8 cellular contexts compared by ENCODE assay signal in the genomic region with DNA sequence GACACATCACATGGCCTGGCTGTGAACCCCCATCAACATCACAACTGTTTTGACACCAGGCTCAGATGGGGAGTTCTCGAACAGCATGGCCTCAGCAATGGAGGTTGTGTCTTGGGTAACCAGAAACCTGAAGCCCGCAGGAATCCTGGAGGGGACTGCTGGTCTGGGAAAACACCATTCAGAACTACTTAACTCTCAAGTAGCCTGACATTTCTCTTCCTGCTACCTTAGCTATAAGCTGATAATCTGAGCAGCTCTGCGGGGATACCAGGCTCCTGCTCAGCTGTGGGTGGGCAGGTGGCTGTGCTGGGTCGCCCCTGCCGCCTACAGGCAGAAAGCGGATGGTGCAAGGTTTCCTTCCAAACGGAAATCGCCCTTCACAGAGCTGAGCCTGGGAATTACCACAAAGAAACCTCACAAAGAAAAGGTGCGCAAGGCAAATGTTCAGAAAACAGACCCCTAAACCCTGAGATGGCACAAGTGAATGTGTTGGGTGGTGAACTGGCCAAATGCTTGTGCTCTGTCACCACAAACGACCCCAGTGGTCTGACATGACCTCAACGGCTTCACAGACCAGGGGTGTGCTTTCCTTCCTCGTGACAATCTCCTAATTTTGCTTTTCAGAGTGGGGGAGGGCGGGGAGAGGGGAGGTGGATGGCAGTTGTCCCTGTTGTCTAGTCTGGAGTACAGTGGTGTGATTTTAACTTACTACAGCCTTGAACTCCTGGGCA. TPM values are rescaled to one million over a fixed set of nuclear protein-coding genes. Genes with fewer than 3 reads are reported as not detected.
DNase-seq lines count a peak whose midpoint lies in the region; ATAC-seq lines count a peak whose summit lies in the region.

No MANE protein-coding gene starts in this region.

- no peak overlapping the region for H3K4me3 ChIP-seq in BLaER1 treated with 17β-estradiol and CSF1 and Interleukin-3, amounts not matched to agents 10 nM and 100 nM

- no peaks in the 10 kb centered on the region for H3K27me3 ChIP-seq in BLaER1 treated with 17β-estradiol and CSF1 and Interleukin-3, amounts not matched to agents 10 nM and 100 nM

- H3K4me2 ChIP-seq in BLaER1 treated with 17β-estradiol and CSF1 and Interleukin-3, amounts not matched to agents 10 nM and 100 nM = peak overlapping the region; percentile 2 to 78 (median 52); a peak in 18 of 22 replicates

- H3K27me3 Mint-ChIP-seq in activated CD4-positive, alpha-beta T cell treated with anti-CD3 and anti-CD28 coated beads, Interleukin-2, amount 10 ng/mL, durations not matched to agents 24 days and 14 days = no peaks in the 10 kb centered on the region

- H3K9me3 Mint-ChIP-seq in activated CD4-positive, alpha-beta T cell treated with anti-CD3 and anti-CD28 coated beads, Interleukin-2, amount 10 ng/mL, durations not matched to agents 24 days and 14 days = no peaks in the 10 kb centered on the region

- peaks cover 25% of the 10 kb centered on the region for H3K4me1 Mint-ChIP-seq in activated CD4-positive, alpha-beta T cell treated with anti-CD3 and anti-CD28 coated beads, Interleukin-2, amount 10 ng/mL, durations not matched to agents 24 days and 14 days

- H3K9me3 ChIP-seq in BLaER1 treated with 17β-estradiol and CSF1 and Interleukin-3, amounts not matched to agents 10 nM and 100 nM (replicated peaks in 1 of 11) = no peaks in the 10 kb centered on the region

- intact Hi-C loops in activated CD4-positive, alpha-beta T cell treated with anti-CD3 and anti-CD28 coated beads, Interleukin-2, amount 10 ng/mL, durations not matched to agents 24 days and 14 days (cut with micrococcal nuclease) = loop anchor here (1.0 kb wide), 1 partner anchor 257 kb away; a partner anchor contains a TSS

- H3K36me3 Mint-ChIP-seq in activated CD4-positive, alpha-beta T cell treated with anti-CD3 and anti-CD28 coated beads, Interleukin-2, amount 10 ng/mL, durations not matched to agents 24 days and 14 days (ENCODE audit: low read depth) = peaks cover 41% of the 10 kb centered on the region

- no peak overlapping the region for H3K4me3 Mint-ChIP-seq in activated CD4-positive, alpha-beta T cell treated with anti-CD3 and anti-CD28 coated beads, Interleukin-2, amount 10 ng/mL, durations not matched to agents 24 days and 14 days

- H3K4me1 ChIP-seq in BLaER1 treated with 17β-estradiol and CSF1 and Interleukin-3, amounts not matched to agents 10 nM and 100 nM = peaks cover 76 to 100% (median 96%) of the 10 kb centered on the region in 10 experiments

- H4K20me1 ChIP-seq in BLaER1 treated with 17β-estradiol and CSF1 and Interleukin-3, amounts not matched to agents 10 nM and 100 nM = peaks cover 3 to 79% (median 63%) of the 10 kb centered on the region in 11 experiments; a peak in 21 of 22 replicates

- peak overlapping the region in 9 of 11 experiments; percentile 0 to 56 (median 46); a peak in 15 of 22 replicates for H3K27ac ChIP-seq in BLaER1 treated with 17β-estradiol and CSF1 and Interleukin-3, amounts not matched to agents 10 nM and 100 nM

- H3K27ac Mint-ChIP-seq in activated CD4-positive, alpha-beta T cell treated with anti-CD3 and anti-CD28 coated beads, Interleukin-2, amount 10 ng/mL, durations not matched to agents 24 days and 14 days = peak overlapping the region; percentile 51

- peak overlapping the region in 6 of 11 experiments; percentile 10 to 58 (median 32); a peak in 8 of 22 replicates for H3K9ac ChIP-seq in BLaER1 treated with 17β-estradiol and CSF1 and Interleukin-3, amounts not matched to agents 10 nM and 100 nM

- peaks cover 33 to 45% (median 40%) of the 10 kb centered on the region in 11 experiments for H3K36me3 ChIP-seq in BLaER1 treated with 17β-estradiol and CSF1 and Interleukin-3, amounts not matched to agents 10 nM and 100 nM

- ATAC-seq in GM19023 (IDR thresholded peaks at IDR 0.05; ENCODE audit: unreplicated experiment) (peak; percentile 72), HG03135 (IDR thresholded peaks at IDR 0.05; ENCODE audit: unreplicated experiment) (peak; percentile 72)

- DNase-seq in NCI-H345 (lab: John Stamatoyannopoulos, UW) = peak; percentile 74
- peak; percentile 85 for DNase-seq in activated CD4-positive, alpha-beta T cell treated with anti-CD3 and anti-CD28 coated beads, Interleukin-2, amount 10 ng/mL, durations not matched to agents 24 days and 14 days
- peak; percentile 16 for DNase-seq in effector CD8-positive, alpha-beta T cell (lab: John Stamatoyannopoulos, UW)
- DNase-seq in midbrain (lab: John Stamatoyannopoulos, UW) = peak; percentile 70
- DNase-seq in stimulated activated CD8-positive, alpha-beta memory T cell treated with anti-CD3 and anti-CD28 coated beads, Interleukin-7, amount 100 ng/mL, for 1 hour (ENCODE audit: low read depth in 2 of 2) = peak; percentile 17 to 19

RNA-seq across cellular contexts. Expression of a gene that starts 29.5 kb away (rescaled TPM):
- total RNA-seq in activated CD4-positive, alpha-beta T cell treated with anti-CD3 and anti-CD28 coated beads, Interleukin-2, amount 10 ng/mL, durations not matched to agents 24 days and 14 days = 230 and 240 TPM in 2 replicates

RNA-seq across cellular contexts. Expression of a gene that starts 29.8 kb away (rescaled TPM):
- total RNA-seq in activated CD4-positive, alpha-beta T cell treated with anti-CD3 and anti-CD28 coated beads, Interleukin-2, amount 10 ng/mL, durations not matched to agents 24 days and 14 days = 32.7 and 34.3 TPM in 2 replicates

Comparison
In these comparisons a context has a peak if more than half of its experiments do, and no peak if none do; other contexts are left out.
1. DNase-seq: peak in every context shown above with its lines; median percentile 85 in activated CD4-positive, alpha-beta T cell treated with anti-CD3 and anti-CD28 coated beads, Interleukin-2, amount 10 ng/mL, durations not matched to agents 24 days and 14 days; 74 in NCI-H345; 70 in midbrain; 18 in stimulated activated CD8-positive, alpha-beta memory T cell treated with anti-CD3 and anti-CD28 coated beads, Interleukin-7, amount 100 ng/mL, for 1 hour; 16 in effector CD8-positive, alpha-beta T cell.